8 cellular contexts compared by ENCODE assay signal in the genomic region with DNA sequence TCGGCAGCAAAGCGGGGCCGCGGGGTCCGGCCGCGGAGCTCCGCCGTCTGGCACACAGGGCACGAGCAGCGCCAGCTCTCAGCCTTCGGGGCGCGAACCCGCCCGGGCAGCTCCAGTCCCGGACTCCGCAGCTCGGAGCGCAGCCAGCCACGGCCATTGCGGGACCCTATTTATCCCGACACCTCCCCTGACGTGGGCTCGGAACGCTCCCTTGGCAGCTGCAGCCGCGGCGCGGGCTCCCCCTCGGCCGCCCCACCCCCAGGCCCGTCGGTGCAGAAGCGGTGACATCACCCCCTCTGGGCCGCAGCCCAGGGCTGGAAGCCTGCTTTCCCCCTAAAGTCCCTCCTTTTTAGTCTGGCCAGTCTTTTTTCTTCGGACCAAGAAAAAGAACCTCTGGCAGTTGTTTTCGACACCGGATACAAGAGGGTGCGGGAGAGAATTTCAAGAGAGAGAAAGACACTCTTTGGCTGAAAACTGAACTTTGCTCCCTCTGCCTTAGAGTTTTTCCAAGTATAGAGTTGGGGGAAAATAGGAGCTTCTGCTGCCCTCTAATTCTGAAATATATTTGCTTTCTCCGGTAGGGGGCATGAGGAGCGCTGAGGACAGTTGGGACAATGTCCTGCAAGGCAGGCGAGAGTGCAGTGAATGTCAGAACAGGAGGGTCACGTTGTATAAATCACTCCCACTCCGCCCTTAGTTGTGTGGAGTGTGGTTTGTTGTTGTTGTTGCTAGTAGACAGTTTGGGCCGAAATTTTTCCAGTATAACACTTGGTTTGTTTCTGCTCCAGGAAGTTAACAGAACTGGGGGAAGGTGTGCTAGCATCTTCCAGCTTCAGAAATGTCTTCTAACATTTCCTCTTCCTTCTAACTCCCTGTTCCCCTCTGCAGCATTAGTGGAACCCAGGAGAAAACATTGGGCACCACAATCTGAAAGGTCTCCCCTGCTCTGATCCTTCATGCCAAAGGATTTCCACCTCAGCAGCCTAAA. TPM values are rescaled to one million over a fixed set of nuclear protein-coding genes. Genes with fewer than 3 reads are reported as not detected.
DNase-seq lines count a peak whose midpoint lies in the region; FAIRE-seq and TF ChIP-seq lines count a peak whose summit lies in the region.

Gene SFRP4 (minus strand): TSS at position 145 of the 988 bp plus-strand sequence. CDS start 280 bp downstream, outside the sequence.

- peak; percentile 76 for TF ChIP-seq CTCF in liver (IDR thresholded peaks at IDR 0.05; ENCODE audit: low read depth, low read length, missing input control)

- H3K9me3 ChIP-seq in duodenal mucosa (ENCODE audit: control insufficient read depth in 1 of 2, low read length in 2 of 2), result no peaks in the 10 kb centered on the region
- H3K9me3 ChIP-seq in liver (ENCODE audit: control insufficient read depth in 4 of 4, low read length in 3 of 4), result no peaks in the 10 kb centered on the region

- H3K9ac ChIP-seq in duodenal mucosa (ENCODE audit: low read depth in 1 of 2, low read length in 2 of 2) (peak within 1 kb of the TSS in 1 of 2 donors; percentile 5), liver (ENCODE audit: low read depth in 1 of 2, low read length in 2 of 2) (no peak within 1 kb of the TSS)

- H3K27ac ChIP-seq in duodenal mucosa (ENCODE audit: low read depth, low read length) (no peak within 1 kb of the TSS), liver (ENCODE audit: low read depth in 1 of 2, low read length in 2 of 2) (no peak within 1 kb of the TSS)

- H3K4me3 ChIP-seq in duodenal mucosa (ENCODE audit: low read depth in 1 of 2, low read length in 2 of 2) (peak within 1 kb of the TSS; percentile 64 to 69), liver (ENCODE audit: low read depth in 1 of 3, low read length in 3 of 3) (peak within 1 kb of the TSS in 2 of 3 donors; percentile 24 to 59)

- DNase-seq in AG20443 (ENCODE audit: low spot score), result peak; percentile 63
- DNase-seq in GM18507 (ENCODE audit: extremely low spot score, insufficient read length, low read depth), result no peak
- DNase-seq in HT1080 (ENCODE audit: low read depth), result peak; percentile 67
- peak; percentile 56 for DNase-seq in RPMI8226
- DNase-seq in stromal cell of bone marrow (ENCODE audit: low read depth), result peak; percentile 77
- no peak for DNase-seq in NCI-H2107 treated with DMSO at 0.1 percent for 48 hours (lab: John Stamatoyannopoulos, UW; ENCODE audit: unreplicated experiment)

- peak; percentile 86 to 89 for TF ChIP-seq RAD21 in liver (IDR thresholded peaks at IDR 0.05)

- 1% methylated on average over 46 of the region's 46 CpGs for WGBS in liver

- H3K4me1 ChIP-seq in duodenal mucosa (ENCODE audit: control insufficient read depth in 1 of 2, insufficient read depth in 2 of 2, low read length in 2 of 2) (peaks cover 8 to 16% of the 10 kb centered on the region in 2 donors), liver (ENCODE audit: control insufficient read depth in 4 of 4, insufficient read depth in 4 of 4, low read length in 3 of 4) (peaks cover 3 to 29% (median 19%) of the 10 kb centered on the region in 4 donors)

- H3K27me3 ChIP-seq in duodenal mucosa (ENCODE audit: control insufficient read depth in 1 of 2, insufficient read depth in 2 of 2, low read length in 2 of 2) (peaks cover 6 to 19% of the 10 kb centered on the region in 2 donors), liver (ENCODE audit: control insufficient read depth in 4 of 4, insufficient read depth in 4 of 4, low read length in 3 of 4) (peaks cover 0 to 3% (median 0%) of the 10 kb centered on the region in 4 donors)

- H3K36me3 ChIP-seq in duodenal mucosa (ENCODE audit: control insufficient read depth in 1 of 2, insufficient read depth in 2 of 2, low read length in 2 of 2), result no peaks in the 10 kb centered on the region
- no peaks in the 10 kb centered on the region for H3K36me3 ChIP-seq in liver (ENCODE audit: control insufficient read depth in 4 of 4, insufficient read depth in 3 of 4, low read depth in 1 of 4, low read length in 3 of 4)

- FAIRE-seq in GM18507 (lab: Jason Lieb, UNC), result peak; percentile 80

TF ChIP-seq in liver, 16 proteins besides CTCF, POLR2A, EP300 and RAD21:
- peak; percentile 33 for TF ChIP-seq REST (IDR thresholded peaks at IDR 0.05)
- TF ChIP-seq HNF4A (conservative IDR thresholded peaks at IDR 0.05), result peak; percentile 43 to 55
- TF ChIP-seq RXRA (IDR thresholded peaks at IDR 0.05), result peak; percentile 25 to 44
- TF ChIP-seq HNF4G (IDR thresholded peaks at IDR 0.05), result peak; percentile 31
- no peak for TF ChIP-seq TAF1 (conservative IDR thresholded peaks at IDR 0.05)

RNA-seq across cellular contexts. Expression of gene SFRP4, which starts in this region (rescaled TPM):
- total RNA-seq in HT1080 (2014; rRNA removed; shearing (Covaris generic)), result 0.03 TPM in 1 of 2 replicates, not detected in the other
- 0.14 TPM in 2 replicates for polyA plus RNA-seq in HT1080 (2015; cell fraction: cytosol; rRNA removed)
- 0.07 TPM in 1 of 2 replicates, not detected in the other for polyA plus RNA-seq in HT1080 (2015; cell fraction: nucleus; rRNA removed)
- under 1 TPM; under 0.01 to 0.28 TPM for total RNA-seq in liver
- polyA plus RNA-seq in liver, result under 1 TPM; 0.18 to 0.20 TPM

Comparison
In these comparisons a context has a peak if more than half of its experiments do, and no peak if none do; other contexts are left out.
1. Peak in DNase-seq in HT1080; RNA of the gene not detected or under 1 TPM.
2. DNase-seq: peak in AG20443 (single experiment), RPMI8226 (single experiment) and stromal cell of bone marrow (single experiment); none in GM18507 (single experiment) and NCI-H2107 treated with DMSO at 0.1 percent for 48 hours (single experiment).